In the genomic region with DNA sequence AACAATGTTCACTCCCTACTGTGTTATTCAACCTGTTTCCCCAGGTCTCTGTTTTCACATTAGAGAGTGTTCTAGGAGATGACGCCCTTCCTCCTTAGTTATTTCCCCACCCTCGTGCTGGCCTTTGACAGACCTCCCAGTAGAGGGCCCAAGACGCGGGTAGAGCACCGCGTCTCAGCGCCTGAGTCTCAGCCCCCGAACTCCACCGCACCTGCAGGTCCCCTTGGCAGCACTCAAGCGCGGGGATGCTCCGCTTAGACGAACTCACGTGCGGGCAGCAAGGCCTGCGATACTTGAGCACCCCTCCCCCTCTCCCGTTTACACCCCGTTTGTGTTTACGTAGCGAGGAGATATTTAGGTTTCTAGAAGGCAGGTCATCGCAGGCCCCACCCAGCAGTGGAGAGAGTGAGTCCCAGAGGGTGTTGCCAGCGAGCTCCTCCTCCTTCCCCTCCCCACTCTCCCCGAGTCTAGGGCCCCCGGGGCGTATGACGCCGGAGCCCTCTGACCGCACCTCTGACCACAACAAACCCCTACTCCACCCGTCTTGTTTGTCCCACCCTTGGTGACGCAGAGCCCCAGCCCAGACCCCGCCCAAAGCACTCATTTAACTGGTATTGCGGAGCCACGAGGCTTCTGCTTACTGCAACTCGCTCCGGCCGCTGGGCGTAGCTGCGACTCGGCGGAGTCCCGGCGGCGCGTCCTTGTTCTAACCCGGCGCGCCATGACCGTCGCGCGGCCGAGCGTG, we compare ENCODE assay signal across 8 cellular contexts. TPM values are rescaled to one million over a fixed set of nuclear protein-coding genes. Genes with fewer than 3 reads are reported as not detected.
DNase-seq lines count a peak whose midpoint lies in the region; ATAC-seq and TF ChIP-seq lines count a peak whose summit lies in the region.

A gene with protein sequence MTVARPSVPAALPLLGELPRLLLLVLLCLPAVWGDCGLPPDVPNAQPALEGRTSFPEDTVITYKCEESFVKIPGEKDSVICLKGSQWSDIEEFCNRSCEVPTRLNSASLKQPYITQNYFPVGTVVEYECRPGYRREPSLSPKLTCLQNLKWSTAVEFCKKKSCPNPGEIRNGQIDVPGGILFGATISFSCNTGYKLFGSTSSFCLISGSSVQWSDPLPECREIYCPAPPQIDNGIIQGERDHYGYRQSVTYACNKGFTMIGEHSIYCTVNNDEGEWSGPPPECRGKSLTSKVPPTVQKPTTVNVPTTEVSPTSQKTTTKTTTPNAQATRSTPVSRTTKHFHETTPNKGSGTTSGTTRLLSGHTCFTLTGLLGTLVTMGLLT (plus strand): TSS at position 634 of the 745 bp plus-strand sequence. CDS start 88 bp downstream, at position 722.

- peaks cover 19% of the 10 kb centered on the region for H3K4me1 Mint-ChIP-seq in GM23338

- H3K4me2 ChIP-seq in GM23338 (peak within 1 kb of the TSS; percentile 89), neural cell (ENCODE audit: low read length) (peak within 1 kb of the TSS; percentile 79)

- H3K36me3 ChIP-seq in GM23338 (ENCODE audit: insufficient read depth) (peaks cover 12% of the 10 kb centered on the region; the same call in 1 of the 2 replicates), neural cell (ENCODE audit: insufficient read depth, low read length) (no peaks in the 10 kb centered on the region), stomach (peaks cover 3 to 26% (median 9%) of the 10 kb centered on the region in 4 donors)

- peaks cover 14% of the 10 kb centered on the region for H3K4me1 ChIP-seq in GM23338 (ENCODE audit: insufficient read depth)
- H3K4me1 ChIP-seq in stomach: peaks cover 18 to 60% (median 36%) of the 10 kb centered on the region in 4 donors

- peak within 1 kb of the TSS; percentile 99 for H3K27ac Mint-ChIP-seq in GM23338

- H3K4me3 ChIP-seq in GM23338: peak within 1 kb of the TSS; percentile 73
- peak within 1 kb of the TSS; percentile 77 for H3K4me3 ChIP-seq in neural cell (ENCODE audit: low read length)
- peak within 1 kb of the TSS; percentile 69 to 91 (median 75) for H3K4me3 ChIP-seq in stomach

- H3K9me3 ChIP-seq in neural cell (ENCODE audit: low read length) (no peaks in the 10 kb centered on the region), stomach (no peaks in the 10 kb centered on the region)

- H3K9me2 ChIP-seq in GM23338 (ENCODE audit: insufficient read depth) (no peaks in the 10 kb centered on the region), neural cell (ENCODE audit: insufficient read depth, low read length) (no peaks in the 10 kb centered on the region)

- TF ChIP-seq RAD21 in neural cell (conservative IDR thresholded peaks at IDR 0.05): no peak

- peak within 1 kb of the TSS; percentile 60 for H3K9ac ChIP-seq in neural cell (ENCODE audit: low read length)

- H3K36me3 Mint-ChIP-seq in GM23338 (ENCODE audit: low read depth): peaks cover 13% of the 10 kb centered on the region; the same call in 2 of the 3 replicates

- H4K20me1 ChIP-seq in GM23338 (replicated peaks; ENCODE audit: insufficient read depth): peaks cover 2% of the 10 kb centered on the region
- no peaks in the 10 kb centered on the region for H4K20me1 ChIP-seq in neural cell (ENCODE audit: insufficient read depth)

- TF ChIP-seq CTCF in GM23338 (conservative IDR thresholded peaks at IDR 0.05; ENCODE audit: low read depth in 2 of 2) (peak; percentile 24 to 38; a peak in 1 of 4 replicates), neural cell (IDR thresholded peaks at IDR 0.05; ENCODE audit: poor library complexity, severe bottlenecking) (peak; percentile 59), stomach (IDR thresholded peaks at IDR 0.05) (no peak)

- 1% methylated on average over 48 to 53 of the region's 53 CpGs for WGBS in stomach, 5 donors

- peak in 1 of 4 donors; percentile 71 for TF ChIP-seq POLR2A in stomach (IDR thresholded peaks at IDR 0.05)

- DNase-seq in ELF-1 (ENCODE audit: low read depth, low spot score) (peak; percentile 99), GM23338 (ENCODE audit: low spot score) (peak; percentile 97), LHCN-M2 (ENCODE audit: low read depth) (peak; percentile 93), SIG-M5 (lab: John Stamatoyannopoulos, UW) (peak; percentile 98), activated gamma-delta T cell treated with Interleukin-2 at 50 U/mL for 16 hours (peak; percentile 99), fibroblast of the conjunctiva (ENCODE audit: low read depth) (peak; percentile 97), stomach (peak; percentile 93)

- peak within 1 kb of the TSS; percentile 96 for H3K4me3 Mint-ChIP-seq in GM23338

- no peaks in the 10 kb centered on the region for H3K27me3 ChIP-seq in GM23338 (ENCODE audit: insufficient read depth)
- H3K27me3 ChIP-seq in neural cell (ENCODE audit: insufficient read depth, low read depth, low read length): peaks cover 17% of the 10 kb centered on the region
- no peaks in the 10 kb centered on the region for H3K27me3 ChIP-seq in stomach

- H2AFZ ChIP-seq in GM23338 (peak within 1 kb of the TSS; percentile 94), neural cell (ENCODE audit: low read depth, low read length) (peak within 1 kb of the TSS; percentile 71)

- H3K27me3 Mint-ChIP-seq in GM23338 (ENCODE audit: insufficient read depth, low read depth, poor library complexity): peaks cover 5% of the 10 kb centered on the region

- H3F3A ChIP-seq in GM23338 (replicated peaks; ENCODE audit: low read depth) (no peaks in the 10 kb centered on the region), neural cell (ENCODE audit: insufficient read depth, low read length, poor library complexity, severe bottlenecking) (no peaks in the 10 kb centered on the region)

- intact Hi-C loops in stomach (cut with DNase I; ENCODE audit: low total_unique reads): no loop called here

- H3K27ac ChIP-seq in GM23338 (ENCODE audit: low read depth) (peak within 1 kb of the TSS; percentile 89), neural cell (ENCODE audit: low read length) (no peak within 1 kb of the TSS), stomach (peak within 1 kb of the TSS; percentile 87 to 97 (median 94))

- H3K9me3 Mint-ChIP-seq in GM23338: no peaks in the 10 kb centered on the region

- peak; percentile 90 for ATAC-seq in GM23338

- H3K79me2 ChIP-seq in GM23338 (replicated peaks; ENCODE audit: insufficient read depth): peaks cover 11% of the 10 kb centered on the region
- no peaks in the 10 kb centered on the region for H3K79me2 ChIP-seq in neural cell (replicated peaks; ENCODE audit: insufficient read depth, low read length)

- no peak for TF ChIP-seq EP300 in neural cell (conservative IDR thresholded peaks at IDR 0.05; ENCODE audit: poor library complexity, severe bottlenecking)
- TF ChIP-seq EP300 in stomach (IDR thresholded peaks at IDR 0.05): peak; percentile 9

TF ChIP-seq in neural cell, 6 proteins besides CTCF, POLR2A, EP300 and RAD21:
- peak; percentile 61 for TF ChIP-seq MXI1 (conservative IDR thresholded peaks at IDR 0.05; ENCODE audit: poor library complexity, severe bottlenecking)
- no peak for TF ChIP-seq POLR2AphosphoS5 (IDR thresholded peaks at IDR 0.05)
- TF ChIP-seq SMC3 (conservative IDR thresholded peaks at IDR 0.05; ENCODE audit: poor library complexity): peak; percentile 36
- TF ChIP-seq TAF1 (IDR thresholded peaks at IDR 0.05; ENCODE audit: low read depth): peak; percentile 28
- no peak for TF ChIP-seq EZH2 (IDR thresholded peaks at IDR 0.05; ENCODE audit: borderline replicate concordance, insufficient read depth, low read length, poor library complexity, severe bottlenecking)
- TF ChIP-seq, protein P1, sequence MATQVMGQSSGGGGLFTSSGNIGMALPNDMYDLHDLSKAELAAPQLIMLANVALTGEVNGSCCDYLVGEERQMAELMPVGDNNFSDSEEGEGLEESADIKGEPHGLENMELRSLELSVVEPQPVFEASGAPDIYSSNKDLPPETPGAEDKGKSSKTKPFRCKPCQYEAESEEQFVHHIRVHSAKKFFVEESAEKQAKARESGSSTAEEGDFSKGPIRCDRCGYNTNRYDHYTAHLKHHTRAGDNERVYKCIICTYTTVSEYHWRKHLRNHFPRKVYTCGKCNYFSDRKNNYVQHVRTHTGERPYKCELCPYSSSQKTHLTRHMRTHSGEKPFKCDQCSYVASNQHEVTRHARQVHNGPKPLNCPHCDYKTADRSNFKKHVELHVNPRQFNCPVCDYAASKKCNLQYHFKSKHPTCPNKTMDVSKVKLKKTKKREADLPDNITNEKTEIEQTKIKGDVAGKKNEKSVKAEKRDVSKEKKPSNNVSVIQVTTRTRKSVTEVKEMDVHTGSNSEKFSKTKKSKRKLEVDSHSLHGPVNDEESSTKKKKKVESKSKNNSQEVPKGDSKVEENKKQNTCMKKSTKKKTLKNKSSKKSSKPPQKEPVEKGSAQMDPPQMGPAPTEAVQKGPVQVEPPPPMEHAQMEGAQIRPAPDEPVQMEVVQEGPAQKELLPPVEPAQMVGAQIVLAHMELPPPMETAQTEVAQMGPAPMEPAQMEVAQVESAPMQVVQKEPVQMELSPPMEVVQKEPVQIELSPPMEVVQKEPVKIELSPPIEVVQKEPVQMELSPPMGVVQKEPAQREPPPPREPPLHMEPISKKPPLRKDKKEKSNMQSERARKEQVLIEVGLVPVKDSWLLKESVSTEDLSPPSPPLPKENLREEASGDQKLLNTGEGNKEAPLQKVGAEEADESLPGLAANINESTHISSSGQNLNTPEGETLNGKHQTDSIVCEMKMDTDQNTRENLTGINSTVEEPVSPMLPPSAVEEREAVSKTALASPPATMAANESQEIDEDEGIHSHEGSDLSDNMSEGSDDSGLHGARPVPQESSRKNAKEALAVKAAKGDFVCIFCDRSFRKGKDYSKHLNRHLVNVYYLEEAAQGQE (IDR thresholded peaks at IDR 0.05; ENCODE audit: borderline replicate concordance): peak; percentile 26

RNA-seq across cellular contexts. Expression of the gene that starts here (rescaled TPM):
- 17.6 and 18.5 TPM in 2 replicates for total RNA-seq in GM23338 (2014; rRNA removed; shearing (Covaris generic))
- polyA plus RNA-seq in GM23338 (2016; fragmentation: Nextera tagmentation; extraction: Ambion mirVana) (13.6 and 16.7 TPM in 2 replicates), neural cell (1.3 and 1.4 TPM in 2 replicates), stomach (10 to 100 TPM; 10.5 to 18.6 (median 17.7) TPM)
- total RNA-seq in LHCN-M2 (2014; rRNA removed) (22.9 and 23.8 TPM in 2 replicates), stomach (100 to 1,000 TPM in 1 of 5 donors, 10 to 100 TPM in 3, 1 to 10 TPM in 1; 8.1 to 168 (median 53.6) TPM)
- polyA plus RNA-seq in LHCN-M2 (2012): 10.6 TPM
- polyA minus RNA-seq in neural cell: 1.7 and 1.9 TPM in 2 replicates

Comparison
In these comparisons a context has a peak if more than half of its experiments do, and no peak if none do; other contexts are left out.
1. CTCF ChIP-seq: peak in GM23338 (2 of 2) and neural cell (single experiment); none in stomach (0 of 7).
2. Peak in every context shown above with its lines, with median percentiles within 50 percentile points of each other: DNase-seq and H3K4me3 ChIP-seq.